1 cellular context compared by ENCODE assay signal in the genomic region with DNA sequence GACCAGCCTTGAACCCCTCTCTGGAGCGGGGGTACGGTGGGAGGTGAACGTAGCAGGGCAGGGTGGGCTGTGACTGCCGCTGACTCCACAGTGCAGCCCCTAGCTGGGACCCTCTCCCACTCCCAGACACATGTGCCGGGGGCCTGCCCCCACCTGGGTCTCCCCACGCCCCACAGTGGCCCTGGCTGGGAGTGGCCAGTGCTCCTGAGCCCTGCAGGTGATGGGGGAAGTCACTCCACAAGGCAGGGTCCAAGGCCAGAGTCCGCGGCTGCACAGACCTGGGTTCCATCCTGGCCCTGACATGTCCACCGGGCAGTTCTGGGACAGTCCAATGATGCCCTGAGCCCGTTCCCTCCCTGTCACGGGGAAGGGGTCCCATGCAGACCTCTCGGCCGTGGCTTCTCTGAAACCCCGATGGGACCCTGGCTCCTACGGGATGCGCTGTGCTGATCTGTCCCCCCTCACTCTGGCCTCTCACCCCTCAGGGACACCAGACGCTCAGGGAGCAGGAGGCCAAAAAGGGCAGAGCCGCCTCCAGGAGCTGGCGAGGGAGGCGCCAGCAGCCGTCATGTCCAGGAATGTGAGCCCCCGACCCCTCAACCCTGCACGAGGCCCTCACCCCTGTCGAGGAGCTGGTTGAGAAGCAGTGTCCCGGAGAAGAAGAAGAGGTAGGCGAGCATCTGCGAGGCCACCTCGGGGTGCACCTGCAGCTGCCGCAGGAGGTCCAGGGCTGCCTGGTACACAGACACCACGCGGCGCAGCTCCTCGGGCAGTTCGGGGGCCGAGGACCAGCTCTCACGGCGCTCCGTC.
TF ChIP-seq lines count a peak whose summit lies in the region.

No MANE protein-coding gene starts in this region.

TF ChIP-seq in GM23338, 12 proteins besides CTCF, POLR2A, EP300 and RAD21:
- TF ChIP-seq ZNF462 (CRISPR knock-in tag; IDR thresholded peaks at IDR 0.05): no peak
- no peak for TF ChIP-seq ZNF331 (CRISPR knock-in tag; IDR thresholded peaks at IDR 0.05; ENCODE audit: low read depth)
- TF ChIP-seq NANOG (IDR thresholded peaks at IDR 0.05; ENCODE audit: borderline replicate concordance): no peak
- no peak for TF ChIP-seq STAT1 (IDR thresholded peaks at IDR 0.05; ENCODE audit: unreplicated experiment)
- TF ChIP-seq CREB1 (CRISPR knock-in tag; IDR thresholded peaks at IDR 0.05; ENCODE audit: low read depth): no peak
- no peak for TF ChIP-seq EZH2phosphoT487 (IDR thresholded peaks at IDR 0.05; ENCODE audit: unreplicated experiment)
- no peak for TF ChIP-seq EZH2 (IDR thresholded peaks at IDR 0.05; ENCODE audit: low read depth, unreplicated experiment)
- TF ChIP-seq, protein P1, sequence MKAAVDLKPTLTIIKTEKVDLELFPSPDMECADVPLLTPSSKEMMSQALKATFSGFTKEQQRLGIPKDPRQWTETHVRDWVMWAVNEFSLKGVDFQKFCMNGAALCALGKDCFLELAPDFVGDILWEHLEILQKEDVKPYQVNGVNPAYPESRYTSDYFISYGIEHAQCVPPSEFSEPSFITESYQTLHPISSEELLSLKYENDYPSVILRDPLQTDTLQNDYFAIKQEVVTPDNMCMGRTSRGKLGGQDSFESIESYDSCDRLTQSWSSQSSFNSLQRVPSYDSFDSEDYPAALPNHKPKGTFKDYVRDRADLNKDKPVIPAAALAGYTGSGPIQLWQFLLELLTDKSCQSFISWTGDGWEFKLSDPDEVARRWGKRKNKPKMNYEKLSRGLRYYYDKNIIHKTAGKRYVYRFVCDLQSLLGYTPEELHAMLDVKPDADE (IDR thresholded peaks at IDR 0.05): no peak
- no peak for TF ChIP-seq JUNB (IDR thresholded peaks at IDR 0.05; ENCODE audit: unreplicated experiment)
- TF ChIP-seq ZNF114 (CRISPR knock-in tag; IDR thresholded peaks at IDR 0.05): no peak
- TF ChIP-seq POLR2AphosphoS5 (IDR thresholded peaks at IDR 0.05; ENCODE audit: low read depth): no peak
- no peak for TF ChIP-seq REST (IDR thresholded peaks at IDR 0.05; ENCODE audit: unreplicated experiment)
